ENCODE assay signal across 11 cellular contexts in genomic region chr7:49166441-49166840, GRCh38.
DNase-seq lines count a peak whose midpoint lies in the region; ATAC-seq, FAIRE-seq and TF ChIP-seq lines count a peak whose summit lies in the region.
"Had no signal": no experiment of that assay in that cellular context is flagged by ENCODE, and none has a peak within 500 bp of the region (broad histone marks: within the 10 kb centered on the region; RNA-seq: fewer than 3 reads in every experiment).

No MANE protein-coding gene starts in this region.

- no peaks in the 10 kb centered on the region for H3K9me3 Mint-ChIP-seq in endothelial cell (ENCODE audit: unreplicated experiment)
- H3K9me3 Mint-ChIP-seq: CD4-positive, alpha-beta T cell had no signal

- H3K4me2 ChIP-seq in PC-3 (ENCODE audit: low read length): no peak overlapping the region

- DNase-seq in A673 (ENCODE audit: low spot score): peak; percentile 1
- peak; percentile 39 for DNase-seq in H4 (ENCODE audit: low spot score)
- peak; percentile 45 for DNase-seq in PC-3
- DNase-seq in endothelial cell (ENCODE audit: low spot score): no peak
- DNase-seq in AML-193 (lab: John Stamatoyannopoulos, UW): no peak
- DNase-seq in stimulated activated naive CD8-positive, alpha-beta T cell treated with anti-CD3 and anti-CD28 coated beads, Interleukin-15, Interleukin-2, amounts not matched to agents 100 U/mL and 50 U/mL, for 24 hours: no peak
- no peak for DNase-seq in activated naive CD4-positive, alpha-beta T cell treated with anti-CD3 and anti-CD28 coated beads, Interleukin-2, amount 50 U/mL, for 16 hours
- DNase-seq in H54 (ENCODE audit: insufficient read length, low spot score): no peak
- DNase-seq: CD4-positive, alpha-beta T cell had no signal

- BruUV-seq in A673 (replicated peaks; lab: Mats Ljungman, UMichigan) (no TSS peak), PC-3 (replicated peaks; lab: Mats Ljungman, UMichigan) (no TSS peak)

- H4K20me1 ChIP-seq in PC-3 (ENCODE audit: low read length): no peaks in the 10 kb centered on the region

- no peaks in the 10 kb centered on the region for H3K79me2 ChIP-seq in PC-3 (ENCODE audit: low read length)

- ATAC-seq in PC-3: peak; percentile 57
- ATAC-seq in stimulated activated naive CD8-positive, alpha-beta T cell treated with anti-CD3 and anti-CD28 coated beads, Interleukin-15, Interleukin-2, amounts not matched to agents 100 U/mL and 50 U/mL, for 24 hours: no peak

- H3K4me3 ChIP-seq in A673 (ENCODE audit: low read depth, low read length, poor library complexity, severe bottlenecking): no peak overlapping the region
- H3K4me3 ChIP-seq in PC-3 (ENCODE audit: low read length): no peak overlapping the region

- H3K27ac Mint-ChIP-seq in endothelial cell (ENCODE audit: unreplicated experiment): no peak overlapping the region
- H3K27ac Mint-ChIP-seq: CD4-positive, alpha-beta T cell had no signal

- no peaks in the 10 kb centered on the region for H3K4me1 ChIP-seq in A673 (ENCODE audit: insufficient read depth, low read length, poor library complexity, severe bottlenecking)
- no peaks in the 10 kb centered on the region for H3K4me1 ChIP-seq in PC-3 (ENCODE audit: insufficient read depth, low read length)

- H3K27me3 Mint-ChIP-seq in endothelial cell (ENCODE audit: unreplicated experiment): no peaks in the 10 kb centered on the region
- H3K27me3 Mint-ChIP-seq: CD4-positive, alpha-beta T cell had no signal

- H3K9me2 ChIP-seq in PC-3 (replicated peaks; ENCODE audit: low read length): no peaks in the 10 kb centered on the region

- H2AFZ ChIP-seq in PC-3 (ENCODE audit: low read length): no peak overlapping the region

- TF ChIP-seq CTCF in A673 (conservative IDR thresholded peaks at IDR 0.05; ENCODE audit: low read depth, low read length) (no peak), PC-3 (conservative IDR thresholded peaks at IDR 0.05; ENCODE audit: low read depth, low read length) (peak; percentile 58), endothelial cell (IDR thresholded peaks at IDR 0.05; ENCODE audit: unreplicated experiment) (peak; percentile 46)

- no peaks in the 10 kb centered on the region for H3K36me3 Mint-ChIP-seq in endothelial cell (ENCODE audit: low read depth, unreplicated experiment)

- no peaks in the 10 kb centered on the region for H3F3A ChIP-seq in PC-3 (ENCODE audit: low read length, unreplicated experiment)

- POLR2A ChIA-PET in A673 (lab: Charles Lee; ENCODE audit: low non-redundant PET) (no interaction called here), PC-3 (lab: Charles Lee; ENCODE audit: unreplicated experiment) (no interaction called here)

- no peak for TF ChIP-seq POLR2A in H54 (IDR thresholded peaks at IDR 0.05; ENCODE audit: low read depth, low read length)

- no peak overlapping the region for H3K4me3 Mint-ChIP-seq in endothelial cell (ENCODE audit: unreplicated experiment)
- H3K4me3 Mint-ChIP-seq: CD4-positive, alpha-beta T cell had no signal

- H3K27ac ChIP-seq in A673 (ENCODE audit: low read depth, low read length, poor library complexity, severe bottlenecking): no peak overlapping the region
- H3K27ac ChIP-seq in PC-3 (ENCODE audit: low read length): no peak overlapping the region

- intact Hi-C loops in A673 (cut with micrococcal nuclease; ENCODE audit: unreplicated experiment) (no loop called here), PC-3 (cut with micrococcal nuclease) (loop anchor here (2.0 to 5.0 kb wide), 3 partner anchors 164 to 869 kb away; no protein-coding TSS in a partner anchor)

- CTCF ChIA-PET in A673 (lab: Charles Lee) (no interaction called here), PC-3 (lab: Charles Lee) (interaction anchor here (0.8 to 1.0 kb wide), 2 partner anchors 67 to 165 kb away, joined by 3 to 4 read pairs; no protein-coding TSS in a partner anchor)

- H3K36me3 ChIP-seq in A673 (ENCODE audit: insufficient read depth, low read length, poor library complexity, severe bottlenecking): no peaks in the 10 kb centered on the region
- no peaks in the 10 kb centered on the region for H3K36me3 ChIP-seq in PC-3 (ENCODE audit: low read depth, low read length)

- H3K9me3 ChIP-seq in A673 (ENCODE audit: low read depth, low read length, poor library complexity, severe bottlenecking) (no peaks in the 10 kb centered on the region), PC-3 (ENCODE audit: low read length) (no peaks in the 10 kb centered on the region)

- H3K9ac ChIP-seq in PC-3 (ENCODE audit: low read length): no peak overlapping the region

- H3K27me3 ChIP-seq in A673 (replicated peaks; ENCODE audit: insufficient read depth, low read depth, low read length, poor library complexity) (no peaks in the 10 kb centered on the region), PC-3 (ENCODE audit: low read length) (peaks cover 11% of the 10 kb centered on the region; the same call in 1 of the 2 replicates)

- FAIRE-seq in H54 (lab: Jason Lieb, UNC): no peak
- FAIRE-seq: astrocyte, GM12891 had no signal

- H3K4me1 Mint-ChIP-seq in endothelial cell (ENCODE audit: unreplicated experiment): peaks cover 9% of the 10 kb centered on the region

Comparison
In these comparisons a context has a peak if more than half of its experiments do, and no peak if none do; other contexts are left out.
1. DNase-seq: peak in A673 (single experiment), H4 (single experiment) and PC-3 (single experiment); none in endothelial cell (single experiment), AML-193 (0 of 2), stimulated activated naive CD8-positive, alpha-beta T cell treated with anti-CD3 and anti-CD28 coated beads, Interleukin-15, Interleukin-2, amounts not matched to agents 100 U/mL and 50 U/mL, for 24 hours (single experiment), activated naive CD4-positive, alpha-beta T cell treated with anti-CD3 and anti-CD28 coated beads, Interleukin-2, amount 50 U/mL, for 16 hours (single experiment) and H54 (single experiment).